Comparison of ENCODE assay signal across 17 cellular contexts in the genomic region with DNA sequence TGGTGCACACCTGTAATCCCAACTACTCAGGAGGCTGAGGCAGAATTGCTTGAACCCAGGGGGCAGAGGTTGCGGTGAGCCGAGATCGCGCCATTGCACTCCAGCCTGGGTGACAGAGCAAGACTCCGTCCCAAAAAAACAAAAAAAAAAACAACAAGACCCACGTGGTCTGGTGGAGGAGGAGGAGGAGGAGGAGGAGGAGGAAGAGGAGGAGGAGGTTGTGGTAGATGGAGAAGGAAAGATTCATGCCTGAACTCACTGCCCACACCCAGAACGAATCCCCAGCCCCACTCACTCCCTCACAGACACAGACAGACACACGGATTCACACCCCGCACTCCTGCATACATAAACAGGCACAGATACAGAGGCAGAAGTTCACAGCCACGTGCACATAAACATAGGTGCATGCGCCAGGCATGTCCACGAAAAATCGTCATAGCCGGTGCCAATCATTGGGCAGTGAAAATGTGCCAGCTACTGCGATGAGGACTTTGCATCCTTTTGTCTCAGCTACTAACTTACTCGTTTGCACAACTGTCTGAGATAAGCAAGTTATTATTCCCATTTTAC.
DNase-seq lines count a peak whose midpoint lies in the region; ATAC-seq, FAIRE-seq and TF ChIP-seq lines count a peak whose summit lies in the region.
"Had no signal": no experiment of that assay in that cellular context is flagged by ENCODE, and none has a peak within 500 bp of the region (broad histone marks: within the 10 kb centered on the region; RNA-seq: fewer than 3 reads in every experiment).

No MANE protein-coding gene starts in this region.

- H3K27me3 ChIP-seq in H1 (replicated peaks in 1 of 4; ENCODE audit: control insufficient read depth in 3 of 4, extremely low read depth in 1 of 4, insufficient read depth in 3 of 4, low read length in 3 of 4), result no peaks in the 10 kb centered on the region
- no peaks in the 10 kb centered on the region for H3K27me3 ChIP-seq in neuronal stem cell (ENCODE audit: control insufficient read depth in 3 of 3, insufficient read depth in 3 of 3, low read depth in 1 of 3, low read length in 3 of 3)

- H4K8ac ChIP-seq in H1 (ENCODE audit: extremely low read depth, insufficient read depth, low read length), result no peak overlapping the region
- H4K8ac ChIP-seq in neuronal stem cell (ENCODE audit: low read depth, low read length), result no peak overlapping the region

- H3K4me3 ChIP-seq in HEK293 (ENCODE audit: low read depth, low read length) (no peak overlapping the region), H1 (ENCODE audit: extremely low read depth in 1 of 4, insufficient read depth in 2 of 4, low read depth in 3 of 4, low read length in 4 of 4) (no peak overlapping the region), neuronal stem cell (ENCODE audit: low read length in 2 of 2) (no peak overlapping the region), foreskin fibroblast (ENCODE audit: low read depth in 1 of 2, low read length in 2 of 2) (no peak overlapping the region)

- H2BK15ac ChIP-seq in H1 (ENCODE audit: low read length) (no peak overlapping the region), neuronal stem cell (ENCODE audit: low read length) (no peak overlapping the region)

- no peaks in the 10 kb centered on the region for H4K20me1 ChIP-seq in H1 (replicated peaks in 1 of 2; ENCODE audit: control insufficient read depth in 1 of 2, insufficient read depth in 2 of 2, low read length in 2 of 2)

- no peak overlapping the region for H3K23ac ChIP-seq in H1 (ENCODE audit: insufficient read length)
- H3K23ac ChIP-seq in neuronal stem cell (ENCODE audit: low read depth, low read length, poor library complexity), result no peak overlapping the region

- H3K18ac ChIP-seq in H1 (ENCODE audit: extremely low read depth, low read length) (no peak overlapping the region), neuronal stem cell (ENCODE audit: low read length) (no peak overlapping the region)

- H3K4ac ChIP-seq in H1 (replicated peaks; ENCODE audit: insufficient read length, low read depth, low read length), result no peak overlapping the region
- no peak overlapping the region for H3K4ac ChIP-seq in neuronal stem cell (ENCODE audit: low read length)

- no peaks in the 10 kb centered on the region for H3K4me1 ChIP-seq in HEK293 (ENCODE audit: control insufficient read depth, insufficient read depth, low read length)
- H3K4me1 ChIP-seq in H1 (replicated peaks in 1 of 4; ENCODE audit: control insufficient read depth in 3 of 4, insufficient read depth in 4 of 4, low read length in 3 of 4), result no peaks in the 10 kb centered on the region; a peak in 1 of 7 replicates
- H3K4me1 ChIP-seq in neuronal stem cell (ENCODE audit: control insufficient read depth in 2 of 2, insufficient read depth in 1 of 2, low read depth in 1 of 2, low read length in 2 of 2), result peaks cover 7 to 9% of the 10 kb centered on the region in 2 donors

- H2BK120ac ChIP-seq in H1 (replicated peaks; ENCODE audit: low read depth, low read length) (no peak overlapping the region), neuronal stem cell (ENCODE audit: low read depth, low read length) (no peak overlapping the region)

- H3K36me3 ChIP-seq in HEK293 (ENCODE audit: control insufficient read depth in 2 of 2, insufficient read depth in 1 of 2, low read length in 2 of 2), result no peaks in the 10 kb centered on the region
- no peaks in the 10 kb centered on the region for H3K36me3 ChIP-seq in H1 (ENCODE audit: control insufficient read depth in 2 of 4, insufficient read depth in 4 of 4, low read length in 3 of 4)
- no peaks in the 10 kb centered on the region for H3K36me3 ChIP-seq in neuronal stem cell (replicated peaks in 1 of 2; ENCODE audit: control insufficient read depth in 2 of 2, insufficient read depth in 2 of 2, low read length in 2 of 2)

- WGBS in H1 (ENCODE audit: extremely low coverage in 1 of 2, insufficient coverage in 1 of 2, insufficient read length in 1 of 2, insufficient replicate concordance in 2 of 2, low coverage in 1 of 2, low lambda C conversion rate in 2 of 2, missing lambda C conversion rate in 1 of 2), 2 experiments, result 84% methylated on average over 12 of the region's 16 CpGs; no CpG with 5 or more reads in 1 of the 2 experiments
- WGBS in neuronal stem cell (ENCODE audit: extremely low coverage in 2 of 2, insufficient read length in 2 of 2, insufficient replicate concordance in 1 of 2), 2 donors, result no CpG with 5 or more reads among the region's 16 CpGs

- no peak for TF ChIP-seq CTCF in HEK293 (tag by site-specific recombination; IDR thresholded peaks at IDR 0.05)
- no peak for TF ChIP-seq CTCF in H1 (IDR thresholded peaks at IDR 0.05; ENCODE audit: control extremely low read depth in 1 of 3, insufficient read depth in 1 of 3, low read depth in 1 of 3, low read length in 3 of 3)
- no peak for TF ChIP-seq CTCF in foreskin fibroblast (IDR thresholded peaks at IDR 0.05; ENCODE audit: low read depth, low read length)

- H4K5ac ChIP-seq in H1 (ENCODE audit: insufficient read length, low read depth, low read length), result no peak overlapping the region

- FAIRE-seq in H1 (lab: Jason Lieb, UNC), result no peak
- FAIRE-seq: G401.6, GM12892 had no signal

- H3K27ac ChIP-seq in HEK293 (ENCODE audit: extremely low read depth, low read depth, low read length) (no peak overlapping the region), H1 (ENCODE audit: low read depth, low read length) (no peak overlapping the region), neuronal stem cell (replicated peaks; ENCODE audit: low read length) (no peak overlapping the region)

- intact Hi-C loops in posterior cingulate gyrus (cut with DNase I), result loop anchor here (10.0 kb wide), 1 partner anchor 66 kb away; no protein-coding TSS in a partner anchor

- H3K9me3 ChIP-seq in HEK293 (ENCODE audit: control insufficient read depth, insufficient read depth, low read depth, low read length), result no peaks in the 10 kb centered on the region
- no peaks in the 10 kb centered on the region for H3K9me3 ChIP-seq in H1 (ENCODE audit: insufficient read depth in 2 of 2, low read depth in 1 of 2, low read length in 1 of 2)
- peaks cover 2% of the 10 kb centered on the region in 2 donors for H3K9me3 ChIP-seq in neuronal stem cell (replicated peaks in 1 of 2; ENCODE audit: control insufficient read depth in 2 of 2, insufficient read depth in 1 of 2, low read depth in 1 of 2, low read length in 2 of 2)

- no peak overlapping the region for H2BK12ac ChIP-seq in H1 (ENCODE audit: low read depth, low read length)
- H2BK12ac ChIP-seq in neuronal stem cell (ENCODE audit: low read length), result no peak overlapping the region

- H2BK5ac ChIP-seq in H1 (ENCODE audit: low read depth, low read length), result no peak overlapping the region
- H2BK5ac ChIP-seq in neuronal stem cell (ENCODE audit: low read length), result no peak overlapping the region

- H2BK20ac ChIP-seq in H1 (ENCODE audit: low read length), result no peak overlapping the region

- H3K23me2 ChIP-seq in H1 (ENCODE audit: low read depth, low read length), result no peaks in the 10 kb centered on the region

- H3K4me2 ChIP-seq in H1 (ENCODE audit: insufficient read depth in 1 of 2, low read depth in 2 of 2, low read length in 2 of 2) (no peak overlapping the region), neuronal stem cell (ENCODE audit: insufficient read depth, low read length, poor library complexity, severe bottlenecking) (no peak overlapping the region)

- H3K14ac ChIP-seq in H1 (ENCODE audit: insufficient read length) (no peak overlapping the region), neuronal stem cell (ENCODE audit: low read length) (peak overlapping the region; percentile 42)

- DNase-seq in H1 (ENCODE audit: low read depth in 1 of 2, low spot score in 2 of 2) (no peak), neuronal stem cell (ENCODE audit: low spot score) (no peak), posterior cingulate gyrus (no peak), foreskin fibroblast (no peak)
- DNase-seq: C1 segment of cervical spinal cord; Calu3; CD4-positive, alpha-beta memory T cell; COR-L47; DMS53; DND-41; H9; HFFc6 had no signal

- peak overlapping the region; percentile 45 for H4K91ac ChIP-seq in H1 (replicated peaks; ENCODE audit: insufficient read length, low read length)
- H4K91ac ChIP-seq in neuronal stem cell (ENCODE audit: low read depth, low read length, poor library complexity), result no peak overlapping the region

- POLR2A ChIA-PET in HEK293 (lab: Yijun Ruan, JAX) (no interaction called here), H1 (lab: Charles Lee; ENCODE audit: partially characterized antibody) (no interaction called here)

- H3K9ac ChIP-seq in H1 (replicated peaks in 1 of 4; ENCODE audit: extremely low read depth in 1 of 4, low read depth in 3 of 4, low read length in 3 of 4) (no peak overlapping the region), neuronal stem cell (ENCODE audit: low read depth, low read length, poor library complexity) (no peak overlapping the region)

- no peak for TF ChIP-seq RAD21 in H1 (IDR thresholded peaks at IDR 0.05 in 1 of 2, conservative IDR thresholded peaks at IDR 0.05 in 1 of 2; ENCODE audit: low read depth in 2 of 2, low read length in 2 of 2)

- ATAC-seq in GM21526 (IDR thresholded peaks at IDR 0.05; ENCODE audit: low FRiP score, unreplicated experiment), result no peak
- ATAC-seq: HCT116 had no signal

- TF ChIP-seq EP300 in H1 (IDR thresholded peaks at IDR 0.05; ENCODE audit: borderline replicate concordance in 1 of 2, low read depth in 2 of 2, low read length in 2 of 2), result no peak

- H3K79me2 ChIP-seq in H1 (ENCODE audit: control insufficient read depth in 1 of 2, insufficient read depth in 2 of 2, low read length in 2 of 2), result no peaks in the 10 kb centered on the region

- H2AFZ ChIP-seq in H1 (ENCODE audit: low read length) (no peak overlapping the region), neuronal stem cell (ENCODE audit: low read length) (no peak overlapping the region)

- H3K79me1 ChIP-seq in H1 (ENCODE audit: low read depth, low read length) (no peaks in the 10 kb centered on the region), neuronal stem cell (ENCODE audit: low read depth, low read length) (no peaks in the 10 kb centered on the region)

- TF ChIP-seq POLR2A in H1 (IDR thresholded peaks at IDR 0.05; ENCODE audit: control extremely low read depth in 1 of 2, low read depth in 2 of 2, low read length in 2 of 2), result no peak

- no peak overlapping the region for H2AK5ac ChIP-seq in H1 (ENCODE audit: low read depth, low read length)
- no peak overlapping the region for H2AK5ac ChIP-seq in neuronal stem cell (ENCODE audit: low read depth, low read length)

- no peak overlapping the region for H3K56ac ChIP-seq in H1 (replicated peaks; ENCODE audit: insufficient read length, low read depth, low read length)

- CTCF ChIA-PET in HEK293 (lab: Yijun Ruan, JAX), result no interaction called here
- CTCF ChIA-PET in H1 (lab: Charles Lee; ENCODE audit: partially characterized antibody), result interaction anchor here (0.7 kb wide), 1 partner anchor 77 kb away, joined by 3 read pairs; no protein-coding TSS in a partner anchor

TF ChIP-seq in HEK293, 187 proteins besides CTCF, POLR2A, EP300 and RAD21 (continues in another document):
- TF ChIP-seq ZFHX2 (tag by site-specific recombination; conservative IDR thresholded peaks at IDR 0.05), result peak; percentile 65; the same call in 1 of the 2 replicates
- TF ChIP-seq ZNF133 (tag by site-specific recombination; IDR thresholded peaks at IDR 0.05), result no peak

TF ChIP-seq in H1, 55 proteins besides CTCF, POLR2A, EP300 and RAD21 (continues in another document):
- TF ChIP-seq CBX5 (IDR thresholded peaks at IDR 0.05; ENCODE audit: low read depth, low read length), result no peak
- no peak for TF ChIP-seq TAF7 (optimal IDR thresholded peaks at IDR 0.05; ENCODE audit: borderline replicate concordance, low read depth, low read length)
